In the genomic region with DNA sequence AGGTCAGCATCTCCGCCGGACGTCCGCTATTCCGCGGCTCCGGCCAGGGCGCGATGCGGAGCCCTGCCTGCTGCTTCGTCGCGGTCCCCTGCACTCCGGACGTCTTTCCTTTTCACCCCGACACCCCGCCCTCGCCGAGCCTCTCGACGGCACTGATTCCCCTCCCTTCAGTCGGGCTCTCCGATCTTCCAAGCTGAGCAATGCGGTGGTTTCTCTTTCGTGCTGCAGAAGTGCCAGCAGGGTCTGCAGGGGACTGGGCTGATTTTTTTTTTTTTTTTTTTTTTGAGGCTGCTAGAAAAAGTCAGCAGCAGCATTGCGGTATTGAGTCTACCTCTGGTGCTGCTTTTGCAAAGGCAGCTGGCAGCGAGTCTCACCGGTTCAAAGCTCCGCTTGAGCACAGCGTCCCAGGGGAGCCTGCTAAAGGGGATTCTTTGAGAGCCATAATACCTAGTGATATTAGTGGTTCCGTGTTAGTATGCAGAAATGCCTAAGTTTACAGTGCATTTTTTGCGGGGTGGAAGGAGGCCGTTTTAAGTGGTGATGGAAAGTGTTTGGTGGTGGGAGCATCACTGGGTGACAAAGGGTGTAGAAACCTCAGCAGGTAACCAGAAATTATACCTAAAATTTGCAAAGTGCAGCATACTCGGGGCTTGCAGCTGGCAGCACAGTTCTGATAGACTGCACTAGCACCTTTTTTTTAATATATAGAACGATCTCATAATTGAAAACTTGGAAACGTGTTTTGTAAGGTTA, we compare ENCODE assay signal across 1 cellular context.
A peak's percentile ranks its signal among the peaks of the same experiment; 100 is the strongest.
TF ChIP-seq lines count a peak whose summit lies in the region.

No MANE protein-coding gene starts in this region.

TF ChIP-seq in HEK293, 187 proteins besides CTCF, POLR2A, EP300 and RAD21 (continued from another document):
- TF ChIP-seq, protein P1, sequence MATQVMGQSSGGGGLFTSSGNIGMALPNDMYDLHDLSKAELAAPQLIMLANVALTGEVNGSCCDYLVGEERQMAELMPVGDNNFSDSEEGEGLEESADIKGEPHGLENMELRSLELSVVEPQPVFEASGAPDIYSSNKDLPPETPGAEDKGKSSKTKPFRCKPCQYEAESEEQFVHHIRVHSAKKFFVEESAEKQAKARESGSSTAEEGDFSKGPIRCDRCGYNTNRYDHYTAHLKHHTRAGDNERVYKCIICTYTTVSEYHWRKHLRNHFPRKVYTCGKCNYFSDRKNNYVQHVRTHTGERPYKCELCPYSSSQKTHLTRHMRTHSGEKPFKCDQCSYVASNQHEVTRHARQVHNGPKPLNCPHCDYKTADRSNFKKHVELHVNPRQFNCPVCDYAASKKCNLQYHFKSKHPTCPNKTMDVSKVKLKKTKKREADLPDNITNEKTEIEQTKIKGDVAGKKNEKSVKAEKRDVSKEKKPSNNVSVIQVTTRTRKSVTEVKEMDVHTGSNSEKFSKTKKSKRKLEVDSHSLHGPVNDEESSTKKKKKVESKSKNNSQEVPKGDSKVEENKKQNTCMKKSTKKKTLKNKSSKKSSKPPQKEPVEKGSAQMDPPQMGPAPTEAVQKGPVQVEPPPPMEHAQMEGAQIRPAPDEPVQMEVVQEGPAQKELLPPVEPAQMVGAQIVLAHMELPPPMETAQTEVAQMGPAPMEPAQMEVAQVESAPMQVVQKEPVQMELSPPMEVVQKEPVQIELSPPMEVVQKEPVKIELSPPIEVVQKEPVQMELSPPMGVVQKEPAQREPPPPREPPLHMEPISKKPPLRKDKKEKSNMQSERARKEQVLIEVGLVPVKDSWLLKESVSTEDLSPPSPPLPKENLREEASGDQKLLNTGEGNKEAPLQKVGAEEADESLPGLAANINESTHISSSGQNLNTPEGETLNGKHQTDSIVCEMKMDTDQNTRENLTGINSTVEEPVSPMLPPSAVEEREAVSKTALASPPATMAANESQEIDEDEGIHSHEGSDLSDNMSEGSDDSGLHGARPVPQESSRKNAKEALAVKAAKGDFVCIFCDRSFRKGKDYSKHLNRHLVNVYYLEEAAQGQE (tag by site-specific recombination; IDR thresholded peaks at IDR 0.05), result no peak
- no peak for TF ChIP-seq ZNF626 (tag by site-specific recombination; IDR thresholded peaks at IDR 0.05)
- TF ChIP-seq, protein P2, sequence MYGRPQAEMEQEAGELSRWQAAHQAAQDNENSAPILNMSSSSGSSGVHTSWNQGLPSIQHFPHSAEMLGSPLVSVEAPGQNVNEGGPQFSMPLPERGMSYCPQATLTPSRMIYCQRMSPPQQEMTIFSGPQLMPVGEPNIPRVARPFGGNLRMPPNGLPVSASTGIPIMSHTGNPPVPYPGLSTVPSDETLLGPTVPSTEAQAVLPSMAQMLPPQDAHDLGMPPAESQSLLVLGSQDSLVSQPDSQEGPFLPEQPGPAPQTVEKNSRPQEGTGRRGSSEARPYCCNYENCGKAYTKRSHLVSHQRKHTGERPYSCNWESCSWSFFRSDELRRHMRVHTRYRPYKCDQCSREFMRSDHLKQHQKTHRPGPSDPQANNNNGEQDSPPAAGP (tag by site-specific recombination; IDR thresholded peaks at IDR 0.05), result peak; percentile 36; the same call in 1 of the 2 replicates
- TF ChIP-seq, protein P3, sequence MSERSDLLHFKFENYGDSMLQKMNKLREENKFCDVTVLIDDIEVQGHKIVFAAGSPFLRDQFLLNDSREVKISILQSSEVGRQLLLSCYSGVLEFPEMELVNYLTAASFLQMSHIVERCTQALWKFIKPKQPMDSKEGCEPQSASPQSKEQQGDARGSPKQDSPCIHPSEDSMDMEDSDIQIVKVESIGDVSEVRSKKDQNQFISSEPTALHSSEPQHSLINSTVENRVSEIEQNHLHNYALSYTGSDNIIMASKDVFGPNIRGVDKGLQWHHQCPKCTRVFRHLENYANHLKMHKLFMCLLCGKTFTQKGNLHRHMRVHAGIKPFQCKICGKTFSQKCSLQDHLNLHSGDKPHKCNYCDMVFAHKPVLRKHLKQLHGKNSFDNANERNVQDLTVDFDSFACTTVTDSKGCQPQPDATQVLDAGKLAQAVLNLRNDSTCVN (tag by site-specific recombination; optimal IDR thresholded peaks at IDR 0.05), result peak; percentile 1
- peak; percentile 79 for TF ChIP-seq ZBTB17 (tag by site-specific recombination; IDR thresholded peaks at IDR 0.05)
- TF ChIP-seq, protein P4, sequence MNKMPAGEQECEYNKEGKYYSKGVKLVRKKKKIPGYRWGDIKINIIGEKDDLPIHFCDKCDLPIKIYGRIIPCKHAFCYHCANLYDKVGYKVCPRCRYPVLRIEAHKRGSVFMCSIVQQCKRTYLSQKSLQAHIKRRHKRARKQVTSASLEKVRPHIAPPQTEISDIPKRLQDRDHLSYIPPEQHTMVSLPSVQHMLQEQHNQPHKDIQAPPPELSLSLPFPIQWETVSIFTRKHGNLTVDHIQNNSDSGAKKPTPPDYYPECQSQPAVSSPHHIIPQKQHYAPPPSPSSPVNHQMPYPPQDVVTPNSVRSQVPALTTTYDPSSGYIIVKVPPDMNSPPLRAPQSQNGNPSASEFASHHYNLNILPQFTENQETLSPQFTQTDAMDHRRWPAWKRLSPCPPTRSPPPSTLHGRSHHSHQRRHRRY (tag by site-specific recombination; IDR thresholded peaks at IDR 0.05), result no peak
- TF ChIP-seq, protein P5, sequence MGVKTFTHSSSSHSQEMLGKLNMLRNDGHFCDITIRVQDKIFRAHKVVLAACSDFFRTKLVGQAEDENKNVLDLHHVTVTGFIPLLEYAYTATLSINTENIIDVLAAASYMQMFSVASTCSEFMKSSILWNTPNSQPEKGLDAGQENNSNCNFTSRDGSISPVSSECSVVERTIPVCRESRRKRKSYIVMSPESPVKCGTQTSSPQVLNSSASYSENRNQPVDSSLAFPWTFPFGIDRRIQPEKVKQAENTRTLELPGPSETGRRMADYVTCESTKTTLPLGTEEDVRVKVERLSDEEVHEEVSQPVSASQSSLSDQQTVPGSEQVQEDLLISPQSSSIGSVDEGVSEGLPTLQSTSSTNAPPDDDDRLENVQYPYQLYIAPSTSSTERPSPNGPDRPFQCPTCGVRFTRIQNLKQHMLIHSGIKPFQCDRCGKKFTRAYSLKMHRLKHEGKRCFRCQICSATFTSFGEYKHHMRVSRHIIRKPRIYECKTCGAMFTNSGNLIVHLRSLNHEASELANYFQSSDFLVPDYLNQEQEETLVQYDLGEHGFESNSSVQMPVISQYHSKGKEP (tag by site-specific recombination; IDR thresholded peaks at IDR 0.05), result no peak
- TF ChIP-seq, protein P6, sequence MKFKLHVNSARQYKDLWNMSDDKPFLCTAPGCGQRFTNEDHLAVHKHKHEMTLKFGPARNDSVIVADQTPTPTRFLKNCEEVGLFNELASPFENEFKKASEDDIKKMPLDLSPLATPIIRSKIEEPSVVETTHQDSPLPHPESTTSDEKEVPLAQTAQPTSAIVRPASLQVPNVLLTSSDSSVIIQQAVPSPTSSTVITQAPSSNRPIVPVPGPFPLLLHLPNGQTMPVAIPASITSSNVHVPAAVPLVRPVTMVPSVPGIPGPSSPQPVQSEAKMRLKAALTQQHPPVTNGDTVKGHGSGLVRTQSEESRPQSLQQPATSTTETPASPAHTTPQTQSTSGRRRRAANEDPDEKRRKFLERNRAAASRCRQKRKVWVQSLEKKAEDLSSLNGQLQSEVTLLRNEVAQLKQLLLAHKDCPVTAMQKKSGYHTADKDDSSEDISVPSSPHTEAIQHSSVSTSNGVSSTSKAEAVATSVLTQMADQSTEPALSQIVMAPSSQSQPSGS (tag by site-specific recombination; IDR thresholded peaks at IDR 0.05; ENCODE audit: low read depth), result no peak
- TF ChIP-seq ZNF2 (tag by site-specific recombination; IDR thresholded peaks at IDR 0.05), result 0 out of 2 replicates have a peak, but pooled peaks have one; percentile 30
- TF ChIP-seq, protein P7, sequence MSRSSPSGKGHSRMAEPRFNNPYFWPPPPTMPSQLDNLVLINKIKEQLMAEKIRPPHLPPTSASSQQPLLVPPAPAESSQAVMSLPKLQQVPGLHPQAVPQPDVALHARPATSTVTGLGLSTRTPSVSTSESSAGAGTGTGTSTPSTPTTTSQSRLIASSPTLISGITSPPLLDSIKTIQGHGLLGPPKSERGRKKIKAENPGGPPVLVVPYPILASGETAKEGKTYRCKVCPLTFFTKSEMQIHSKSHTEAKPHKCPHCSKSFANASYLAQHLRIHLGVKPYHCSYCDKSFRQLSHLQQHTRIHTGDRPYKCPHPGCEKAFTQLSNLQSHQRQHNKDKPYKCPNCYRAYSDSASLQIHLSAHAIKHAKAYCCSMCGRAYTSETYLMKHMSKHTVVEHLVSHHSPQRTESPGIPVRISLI (tag by site-specific recombination; IDR thresholded peaks at IDR 0.05), result peak; percentile 94
- TF ChIP-seq ZNF19 (tag by site-specific recombination; IDR thresholded peaks at IDR 0.05; ENCODE audit: low read depth), result no peak
- no peak for TF ChIP-seq HOXC10 (CRISPR knock-in tag; IDR thresholded peaks at IDR 0.05)
- TF ChIP-seq IKZF3 (tag by site-specific recombination; IDR thresholded peaks at IDR 0.05), result no peak
- TF ChIP-seq, protein P8, sequence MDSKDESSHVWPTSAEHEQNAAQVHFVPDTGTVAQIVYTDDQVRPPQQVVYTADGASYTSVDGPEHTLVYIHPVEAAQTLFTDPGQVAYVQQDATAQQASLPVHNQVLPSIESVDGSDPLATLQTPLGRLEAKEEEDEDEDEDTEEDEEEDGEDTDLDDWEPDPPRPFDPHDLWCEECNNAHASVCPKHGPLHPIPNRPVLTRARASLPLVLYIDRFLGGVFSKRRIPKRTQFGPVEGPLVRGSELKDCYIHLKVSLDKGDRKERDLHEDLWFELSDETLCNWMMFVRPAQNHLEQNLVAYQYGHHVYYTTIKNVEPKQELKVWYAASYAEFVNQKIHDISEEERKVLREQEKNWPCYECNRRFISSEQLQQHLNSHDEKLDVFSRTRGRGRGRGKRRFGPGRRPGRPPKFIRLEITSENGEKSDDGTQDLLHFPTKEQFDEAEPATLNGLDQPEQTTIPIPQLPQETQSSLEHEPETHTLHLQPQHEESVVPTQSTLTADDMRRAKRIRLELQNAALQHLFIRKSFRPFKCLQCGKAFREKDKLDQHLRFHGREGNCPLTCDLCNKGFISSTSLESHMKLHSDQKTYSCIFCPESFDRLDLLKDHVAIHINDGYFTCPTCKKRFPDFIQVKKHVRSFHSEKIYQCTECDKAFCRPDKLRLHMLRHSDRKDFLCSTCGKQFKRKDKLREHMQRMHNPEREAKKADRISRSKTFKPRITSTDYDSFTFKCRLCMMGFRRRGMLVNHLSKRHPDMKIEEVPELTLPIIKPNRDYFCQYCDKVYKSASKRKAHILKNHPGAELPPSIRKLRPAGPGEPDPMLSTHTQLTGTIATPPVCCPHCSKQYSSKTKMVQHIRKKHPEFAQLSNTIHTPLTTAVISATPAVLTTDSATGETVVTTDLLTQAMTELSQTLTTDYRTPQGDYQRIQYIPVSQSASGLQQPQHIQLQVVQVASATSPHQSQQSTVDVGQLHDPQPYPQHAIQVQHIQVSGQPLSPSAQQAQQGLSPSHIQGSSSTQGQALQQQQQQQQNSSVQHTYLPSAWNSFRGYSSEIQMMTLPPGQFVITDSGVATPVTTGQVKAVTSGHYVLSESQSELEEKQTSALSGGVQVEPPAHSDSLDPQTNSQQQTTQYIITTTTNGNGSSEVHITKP (tag by site-specific recombination; IDR thresholded peaks at IDR 0.05), result peak; percentile 41; the same call in 1 of the 2 replicates
- TF ChIP-seq HOXD13 (CRISPR knock-in tag; IDR thresholded peaks at IDR 0.05; ENCODE audit: borderline replicate concordance), result no peak
- TF ChIP-seq, protein P9, sequence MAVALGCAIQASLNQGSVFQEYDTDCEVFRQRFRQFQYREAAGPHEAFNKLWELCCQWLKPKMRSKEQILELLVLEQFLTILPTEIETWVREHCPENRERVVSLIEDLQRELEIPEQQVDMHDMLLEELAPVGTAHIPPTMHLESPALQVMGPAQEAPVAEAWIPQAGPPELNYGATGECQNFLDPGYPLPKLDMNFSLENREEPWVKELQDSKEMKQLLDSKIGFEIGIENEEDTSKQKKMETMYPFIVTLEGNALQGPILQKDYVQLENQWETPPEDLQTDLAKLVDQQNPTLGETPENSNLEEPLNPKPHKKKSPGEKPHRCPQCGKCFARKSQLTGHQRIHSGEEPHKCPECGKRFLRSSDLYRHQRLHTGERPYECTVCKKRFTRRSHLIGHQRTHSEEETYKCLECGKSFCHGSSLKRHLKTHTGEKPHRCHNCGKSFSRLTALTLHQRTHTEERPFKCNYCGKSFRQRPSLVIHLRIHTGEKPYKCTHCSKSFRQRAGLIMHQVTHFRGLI (tag by site-specific recombination; IDR thresholded peaks at IDR 0.05), result no peak
- no peak for TF ChIP-seq ZNF239 (tag by site-specific recombination; IDR thresholded peaks at IDR 0.05)
- no peak for TF ChIP-seq ZSCAN23 (tag by site-specific recombination; IDR thresholded peaks at IDR 0.05)
- peak; percentile 27; the same call in 1 of the 2 replicates for TF ChIP-seq TCF7L2 (IDR thresholded peaks at IDR 0.05; ENCODE audit: borderline replicate concordance, low read depth, low read length)
- no peak for TF ChIP-seq TRIM28 (IDR thresholded peaks at IDR 0.05; ENCODE audit: borderline replicate concordance, low read length)
- TF ChIP-seq, protein P10, sequence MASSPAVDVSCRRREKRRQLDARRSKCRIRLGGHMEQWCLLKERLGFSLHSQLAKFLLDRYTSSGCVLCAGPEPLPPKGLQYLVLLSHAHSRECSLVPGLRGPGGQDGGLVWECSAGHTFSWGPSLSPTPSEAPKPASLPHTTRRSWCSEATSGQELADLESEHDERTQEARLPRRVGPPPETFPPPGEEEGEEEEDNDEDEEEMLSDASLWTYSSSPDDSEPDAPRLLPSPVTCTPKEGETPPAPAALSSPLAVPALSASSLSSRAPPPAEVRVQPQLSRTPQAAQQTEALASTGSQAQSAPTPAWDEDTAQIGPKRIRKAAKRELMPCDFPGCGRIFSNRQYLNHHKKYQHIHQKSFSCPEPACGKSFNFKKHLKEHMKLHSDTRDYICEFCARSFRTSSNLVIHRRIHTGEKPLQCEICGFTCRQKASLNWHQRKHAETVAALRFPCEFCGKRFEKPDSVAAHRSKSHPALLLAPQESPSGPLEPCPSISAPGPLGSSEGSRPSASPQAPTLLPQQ (tag by site-specific recombination; IDR thresholded peaks at IDR 0.05), result no peak
- TF ChIP-seq ZBTB20 (tag by site-specific recombination; IDR thresholded peaks at IDR 0.05), result peak; percentile 36; the same call in 1 of the 2 replicates
- TF ChIP-seq ZNF121 (tag by site-specific recombination; IDR thresholded peaks at IDR 0.05), result no peak
- TF ChIP-seq ZNF426 (tag by site-specific recombination; IDR thresholded peaks at IDR 0.05), result no peak
